ENCODE assay signal across 18 cellular contexts in the genomic region with DNA sequence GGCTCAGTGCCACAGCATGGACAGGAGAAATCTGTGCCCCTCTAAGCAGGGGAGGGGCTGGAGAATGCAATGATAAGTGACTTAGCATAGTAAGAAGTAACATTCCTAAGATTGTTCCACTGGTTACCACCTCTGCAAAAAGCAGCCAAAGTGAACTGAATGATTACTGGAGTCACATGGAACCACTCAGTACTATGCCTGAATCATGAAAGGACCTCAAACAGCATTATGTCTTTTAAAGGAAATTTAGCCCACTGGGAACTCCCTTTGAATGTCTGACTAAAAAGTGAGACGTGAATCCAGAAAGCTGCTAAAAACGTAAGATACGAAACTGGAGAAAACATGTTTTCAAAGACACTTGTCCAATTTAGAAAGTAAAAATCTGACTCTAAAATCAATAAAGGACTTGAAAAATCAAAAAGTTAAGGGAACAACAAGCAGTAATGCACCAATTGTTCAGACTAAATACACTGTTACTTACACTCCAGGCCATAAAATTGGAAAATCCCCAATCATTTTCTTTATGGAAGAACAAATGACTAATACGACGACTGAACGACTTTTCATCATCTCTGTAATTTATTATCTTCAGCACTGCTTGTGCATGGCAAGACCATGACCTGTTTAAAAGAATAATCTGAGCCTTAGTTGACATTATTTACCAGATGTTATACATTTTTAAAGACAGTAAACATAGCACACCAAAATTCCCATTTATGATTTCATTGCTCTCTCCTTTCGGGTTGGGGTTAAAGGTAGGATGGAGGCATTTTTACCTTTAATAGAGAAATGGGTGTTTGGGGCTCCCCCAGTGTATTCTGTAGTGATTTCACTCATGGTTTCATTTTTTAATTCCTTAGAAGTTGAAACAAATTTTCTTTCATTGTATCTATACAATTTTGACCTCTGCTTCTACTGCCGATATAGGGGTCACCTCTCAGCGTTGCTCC. TPM values are rescaled to one million over a fixed set of nuclear protein-coding genes. Genes with fewer than 3 reads are reported as not detected.
DNase-seq lines count a peak whose midpoint lies in the region; ATAC-seq and TF ChIP-seq lines count a peak whose summit lies in the region.
"Had no signal": no experiment of that assay in that cellular context is flagged by ENCODE, and none has a peak within 500 bp of the region (broad histone marks: within the 10 kb centered on the region; RNA-seq: fewer than 3 reads in every experiment).

No MANE protein-coding gene starts in this region.

- intact Hi-C loops in CD4-positive, alpha-beta T cell (cut with DNase I, micrococcal nuclease), result loop anchor here in 1 of 2 experiments (5.0 kb wide), 1 partner anchor 41 kb away; a partner anchor contains a TSS
- intact Hi-C loops in IMR-90 (cut with micrococcal nuclease), result loop anchor here (5.0 to 10.0 kb wide), 2 partner anchors 41 to 114 kb away; a partner anchor contains a TSS
- intact Hi-C loops in upper lobe of right lung (cut with DNase I), result no loop called here

- no peak overlapping the region for H3K4me2 ChIP-seq in IMR-90 (ENCODE audit: low read depth, low read length)
- H3K4me2 ChIP-seq: smooth muscle cell had no signal

- no peak for TF ChIP-seq CTCF in CD4-positive, alpha-beta T cell (IDR thresholded peaks at IDR 0.05)
- TF ChIP-seq CTCF in IMR-90 (conservative IDR thresholded peaks at IDR 0.05; ENCODE audit: low read depth, low read length), result no peak
- TF ChIP-seq CTCF in upper lobe of right lung (IDR thresholded peaks at IDR 0.05), result no peak

- POLR2A ChIA-PET in CD4-positive, alpha-beta T cell (lab: Charles Lee), result interaction anchor here (1.2 kb wide), 1 partner anchor 12 kb away, joined by 3 read pairs; no protein-coding TSS in a partner anchor
- POLR2A ChIA-PET in IMR-90 (lab: Charles Lee; ENCODE audit: unreplicated experiment), result no interaction called here

- peaks cover 98% of the 10 kb centered on the region for H3K36me3 Mint-ChIP-seq in CD4-positive, alpha-beta T cell (ENCODE audit: low read depth)

- H3K4ac ChIP-seq in IMR-90 (ENCODE audit: low read depth, low read length), result no peak overlapping the region

- no peak for ATAC-seq in CD4-positive, alpha-beta T cell (ENCODE audit: poor library complexity)
- peak; percentile 65 for ATAC-seq in IMR-90 (ENCODE audit: low read depth)
- no peak for ATAC-seq in upper lobe of right lung
- ATAC-seq: lower lobe of right lung, PC-3 had no signal

- no peaks in the 10 kb centered on the region; the same call in 1 of the 2 replicates for H3K4me1 ChIP-seq in IMR-90 (ENCODE audit: control insufficient read depth, insufficient read depth, low read length)
- H3K4me1 ChIP-seq in upper lobe of right lung, result peaks cover 5% of the 10 kb centered on the region

- H3K4me3 ChIP-seq in IMR-90 (ENCODE audit: insufficient read depth, low read depth, low read length) (no peak overlapping the region), upper lobe of right lung (no peak overlapping the region)
- H3K4me3 ChIP-seq: lower lobe of right lung, SK-N-MC, smooth muscle cell, suprapubic skin had no signal

- no peak for TF ChIP-seq POLR2A in IMR-90 (IDR thresholded peaks at IDR 0.05; ENCODE audit: low read depth, low read length)

- no TSS peak for BruUV-seq in IMR-90 (replicated peaks; lab: Mats Ljungman, UMichigan)

- H4K91ac ChIP-seq in IMR-90 (ENCODE audit: insufficient read depth, low read depth, low read length), result no peak overlapping the region

- H2AFZ ChIP-seq in IMR-90 (replicated peaks; ENCODE audit: low read length, poor library complexity), result no peak overlapping the region

- peaks cover 6% of the 10 kb centered on the region for H3K9me1 ChIP-seq in IMR-90 (ENCODE audit: insufficient read depth, low read length)

- H2AK5ac ChIP-seq in IMR-90 (ENCODE audit: low read depth, low read length), result no peak overlapping the region

- CTCF ChIA-PET in CD4-positive, alpha-beta T cell (lab: Charles Lee), result interaction anchor here (2.0 to 3.7 kb wide), 2 partner anchors 15 to 16 kb away, joined by 10 to 21 read pairs; no protein-coding TSS in a partner anchor
- CTCF ChIA-PET in IMR-90 (lab: Yijun Ruan, JAX), result interaction anchor here (0.5 kb wide), 1 partner anchor 283 kb away, joined by 3 read pairs; no protein-coding TSS in a partner anchor

- 73% methylated on average over 2 of the region's 9 CpGs; no CpG with 5 or more reads in 1 of the 2 experiments for WGBS in IMR-90 (ENCODE audit: extremely low coverage in 2 of 2, insufficient read length in 1 of 2), 2 experiments

- H3K36me3 ChIP-seq in IMR-90 (ENCODE audit: control insufficient read depth, insufficient read depth, low read length) (peaks cover 43% of the 10 kb centered on the region), upper lobe of right lung (peaks cover 78% of the 10 kb centered on the region)

- H3K27ac ChIP-seq in CD4-positive, alpha-beta T cell (ENCODE audit: low read depth, low read length), result no peak overlapping the region
- H3K27ac ChIP-seq in IMR-90 (ENCODE audit: insufficient read depth, low read length) (no peak overlapping the region), upper lobe of right lung (no peak overlapping the region)
- H3K27ac ChIP-seq: lower lobe of right lung, SK-N-MC, suprapubic skin had no signal

- no peak overlapping the region for H4K8ac ChIP-seq in IMR-90 (ENCODE audit: low read depth in 2 of 2, low read length in 2 of 2)

- no peak overlapping the region for H3K4me3 Mint-ChIP-seq in CD4-positive, alpha-beta T cell
- H3K4me3 Mint-ChIP-seq: CD8-positive, alpha-beta memory T cell had no signal

- no peak overlapping the region for H2BK5ac ChIP-seq in IMR-90 (ENCODE audit: low read depth, low read length, poor library complexity, severe bottlenecking)

- no peak overlapping the region for H4K5ac ChIP-seq in IMR-90 (ENCODE audit: low read depth, low read length)

- peaks cover 40% of the 10 kb centered on the region for H4K20me1 ChIP-seq in IMR-90 (ENCODE audit: insufficient read depth, low read length)

- H3K23ac ChIP-seq in IMR-90 (ENCODE audit: low read depth, low read length), result no peak overlapping the region

- H2AK9ac ChIP-seq in IMR-90 (replicated peaks; ENCODE audit: low read depth, low read length, poor library complexity), result no peak overlapping the region

- no peak overlapping the region for H3K18ac ChIP-seq in IMR-90 (ENCODE audit: low read depth, low read length)

- H3K27me3 Mint-ChIP-seq in CD4-positive, alpha-beta T cell, result no peaks in the 10 kb centered on the region
- H3K27me3 Mint-ChIP-seq: CD8-positive, alpha-beta memory T cell had no signal

- H2BK120ac ChIP-seq in IMR-90 (ENCODE audit: low read depth, low read length), result no peak overlapping the region

- H3K27me3 ChIP-seq in CD4-positive, alpha-beta T cell (ENCODE audit: control insufficient read depth, insufficient read depth, low read length), result no peaks in the 10 kb centered on the region
- no peaks in the 10 kb centered on the region for H3K27me3 ChIP-seq in IMR-90 (ENCODE audit: control insufficient read depth, insufficient read depth, low read length)
- no peaks in the 10 kb centered on the region for H3K27me3 ChIP-seq in upper lobe of right lung
- H3K27me3 ChIP-seq: suprapubic skin had no signal

- no peaks in the 10 kb centered on the region for H3K9me3 Mint-ChIP-seq in CD4-positive, alpha-beta T cell
- H3K9me3 Mint-ChIP-seq: CD8-positive, alpha-beta memory T cell had no signal

- H3K79me1 ChIP-seq in IMR-90 (ENCODE audit: low read depth in 1 of 2, low read length in 2 of 2), result peaks cover 27 to 47% of the 10 kb centered on the region in 2 experiments

- no peak overlapping the region for H3K14ac ChIP-seq in IMR-90 (replicated peaks; ENCODE audit: low read depth, low read length)

- dilution Hi-C loops in IMR-90 (cut with HindIII; ENCODE audit: low sequenced_read_pairs, unreplicated experiment), result no loop called here

- no peak for DNase-seq in CD4-positive, alpha-beta T cell
- peak; percentile 32 for DNase-seq in IMR-90
- peak; percentile 78 for DNase-seq in astrocyte of the hippocampus (ENCODE audit: low read depth, low spot score)
- peak; percentile 15 for DNase-seq in non-pigmented ciliary epithelial cell (ENCODE audit: low read depth)
- no peak for DNase-seq in upper lobe of right lung
- DNase-seq in LoVo (ENCODE audit: low spot score), result no peak
- DNase-seq in NCI-H2171 treated with DMSO at 0.1 percent for 48 hours (lab: John Stamatoyannopoulos, UW), result no peak
- DNase-seq: CD8-positive, alpha-beta memory T cell; effector CD4-positive, alpha-beta T cell; foreskin melanocyte; lower lobe of right lung; NCI-H187; NCI-H524; PC-3 had no signal

- H3K9ac ChIP-seq in IMR-90 (ENCODE audit: low read depth, low read length), result no peak overlapping the region

- TF ChIP-seq RAD21 in IMR-90 (IDR thresholded peaks at IDR 0.05; ENCODE audit: low read length), result no peak

- peak overlapping the region; percentile 75 for H3K27ac Mint-ChIP-seq in CD4-positive, alpha-beta T cell

- no peak overlapping the region for H2BK20ac ChIP-seq in IMR-90 (ENCODE audit: low read depth, low read length)

- in situ Hi-C loops in IMR-90 (cut with MboI; ENCODE audit: low sequenced_read_pairs), result no loop called here

- no peak overlapping the region for H2BK15ac ChIP-seq in IMR-90 (ENCODE audit: low read depth, low read length)

- peaks cover 38% of the 10 kb centered on the region for H3K4me1 Mint-ChIP-seq in CD4-positive, alpha-beta T cell (ENCODE audit: low read depth)

- H3K56ac ChIP-seq in IMR-90 (ENCODE audit: extremely low read depth, insufficient read depth, low read length), result no peak overlapping the region

- no peaks in the 10 kb centered on the region for H3K9me3 ChIP-seq in CD4-positive, alpha-beta T cell (ENCODE audit: control insufficient read depth, low read length)
- no peaks in the 10 kb centered on the region for H3K9me3 ChIP-seq in IMR-90 (ENCODE audit: control insufficient read depth, insufficient read depth, low read length)
- no peaks in the 10 kb centered on the region for H3K9me3 ChIP-seq in upper lobe of right lung
- H3K9me3 ChIP-seq: lower lobe of right lung, suprapubic skin had no signal

RNA-seq across cellular contexts. Expression of a gene that starts 38.8 kb away (rescaled TPM):
- total RNA-seq in CD4-positive, alpha-beta T cell, result under 1 TPM in 1 of 2 experiments, not detected in 1; 0.60 TPM
- total RNA-seq in IMR-90 (2012; rRNA removed) (not detected in 2 replicates), upper lobe of right lung (not detected)
- polyA plus RNA-seq in IMR-90 (2012; rRNA removed), result not detected in 2 replicates
- not detected in 2 replicates for polyA plus RNA-seq in IMR-90 (2012; cell fraction: cytosol; rRNA removed)
- not detected in 2 replicates for polyA plus RNA-seq in IMR-90 (2012; cell fraction: nucleus; rRNA removed; ENCODE audit: low replicate concordance)
- total RNA-seq: CD8-positive, alpha-beta memory T cell; lower lobe of right lung; M059J; PC-3; smooth muscle cell; suprapubic skin had no signal
- polyA plus RNA-seq: CD8-positive, alpha-beta memory T cell; smooth muscle cell had no signal

RNA-seq across cellular contexts. Expression of a gene that starts 42.8 kb away (rescaled TPM):
- 100 to 1,000 TPM; 259 to 268 TPM for total RNA-seq in CD4-positive, alpha-beta T cell
- total RNA-seq in IMR-90 (2012; rRNA removed), result 28.3 and 45.8 TPM in 2 replicates
- polyA plus RNA-seq in IMR-90 (2012; rRNA removed), result 13.9 and 17.8 TPM in 2 replicates
- 3.1 and 3.8 TPM in 2 replicates for polyA plus RNA-seq in IMR-90 (2012; cell fraction: cytosol; rRNA removed)
- polyA plus RNA-seq in IMR-90 (2012; cell fraction: nucleus; rRNA removed; ENCODE audit: low replicate concordance), result 10.5 and 40.9 TPM in 2 replicates
- 87.5 TPM for total RNA-seq in upper lobe of right lung

RNA-seq across cellular contexts. Expression of a gene that starts 52.1 kb away (rescaled TPM):
- 10 to 100 TPM; 25.5 to 27.8 TPM for total RNA-seq in CD4-positive, alpha-beta T cell
- total RNA-seq in IMR-90 (2012; rRNA removed) (96.4 and 138 TPM in 2 replicates), upper lobe of right lung (103 TPM)
- polyA plus RNA-seq in IMR-90 (2012; rRNA removed), result 121 and 150 TPM in 2 replicates
- polyA plus RNA-seq in IMR-90 (2012; cell fraction: cytosol; rRNA removed), result 89.9 and 241 TPM in 2 replicates
- 47.6 and 87.9 TPM in 2 replicates for polyA plus RNA-seq in IMR-90 (2012; cell fraction: nucleus; rRNA removed; ENCODE audit: low replicate concordance)

Comparison
In these comparisons a context has a peak if more than half of its experiments do, and no peak if none do; other contexts are left out.
1. DNase-seq: peak in IMR-90 (single experiment), astrocyte of the hippocampus (single experiment) and non-pigmented ciliary epithelial cell (single experiment); none in CD4-positive, alpha-beta T cell (0 of 10), upper lobe of right lung (single experiment), LoVo (single experiment) and NCI-H2171 treated with DMSO at 0.1 percent for 48 hours (single experiment).